Comparison of ENCODE assay signal across 8 cellular contexts in the genomic region with DNA sequence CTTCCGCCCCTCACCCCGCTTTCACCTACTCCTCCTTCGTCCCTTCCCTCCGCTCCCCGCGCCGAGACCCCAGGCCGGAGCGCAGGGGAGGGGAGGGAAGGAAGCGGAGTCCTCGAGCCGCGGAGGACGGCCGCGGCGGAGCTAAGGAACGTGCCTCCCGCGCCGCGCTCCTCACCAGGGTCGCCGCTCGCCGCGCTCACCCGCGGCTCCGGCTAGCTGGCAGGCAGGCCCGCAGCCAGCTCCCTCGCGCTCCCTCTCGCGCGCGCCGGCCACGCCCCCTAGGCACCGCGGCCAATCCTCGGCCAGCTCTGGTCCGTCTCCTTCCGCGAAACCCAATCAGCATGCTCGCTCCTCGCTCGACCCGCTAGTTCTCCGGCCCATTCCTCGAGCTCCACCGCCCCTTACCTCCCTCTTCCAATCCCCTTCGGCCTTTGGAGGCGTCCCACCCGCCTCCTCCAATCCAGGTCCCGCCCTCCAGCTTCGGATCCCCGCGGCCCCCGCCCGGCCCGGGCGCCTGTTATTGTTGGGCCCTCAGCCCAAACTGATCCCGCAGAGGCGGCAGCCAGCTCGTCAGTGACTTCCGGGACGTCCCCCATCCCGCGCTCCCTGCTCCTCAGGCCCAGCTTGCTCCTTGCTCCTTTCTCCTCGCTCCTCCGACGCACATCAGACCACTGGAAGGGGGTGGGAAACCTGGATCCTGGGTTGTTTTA. TPM values are rescaled to one million over a fixed set of nuclear protein-coding genes. Genes with fewer than 3 reads are reported as not detected.
DNase-seq lines count a peak whose midpoint lies in the region; ATAC-seq and TF ChIP-seq lines count a peak whose summit lies in the region.

TSS of gene DCBLD2 (minus strand) at position 231 of the 710 bp plus-strand sequence. CDS start 369 bp downstream, outside the sequence.

- H3K9me3 ChIP-seq in AG04450 (ENCODE audit: control insufficient read depth, insufficient read depth, low read length) (no peaks in the 10 kb centered on the region; the same call in 1 of the 2 replicates), spleen (no peaks in the 10 kb centered on the region)

- POLR2A ChIA-PET in AG04450 (lab: Yijun Ruan, JAX) = interaction anchor here (0.5 to 1.6 kb wide), 21 partner anchors 9 to 887 kb away, joined by 3 to 15 read pairs (median 4); no protein-coding TSS in a partner anchor

- peak within 1 kb of the TSS; percentile 89 for H3K4me3 ChIP-seq in AG04450 (ENCODE audit: low read depth, low read length)
- peak within 1 kb of the TSS; percentile 61 to 95 (median 77) for H3K4me3 ChIP-seq in spleen

- peaks cover 5 to 28% (median 17%) of the 10 kb centered on the region in 6 donors for H3K4me1 ChIP-seq in spleen

- peak within 1 kb of the TSS; percentile 86 for H3K27ac ChIP-seq in AG04450 (ENCODE audit: low read depth, low read length)
- H3K27ac ChIP-seq in spleen = peak within 1 kb of the TSS; percentile 40 to 84 (median 73)

- peak; percentile 99 for DNase-seq in AG04450 (ENCODE audit: low read depth, low spot score)
- DNase-seq in NCI-H2227 (lab: John Stamatoyannopoulos, UW; ENCODE audit: unreplicated experiment) = peak; percentile 97
- DNase-seq in activated CD4-positive, CD25-positive, alpha-beta regulatory T cell treated with anti-CD3 and anti-CD28 coated beads, Interleukin-2, amount 50 U/mL, for 72 hours = peak; percentile 91
- peak; percentile 93 to 96 for DNase-seq in cerebellar nuclear complex (lab: John Stamatoyannopoulos, UW)
- DNase-seq in iris pigment epithelial cell (ENCODE audit: low read depth) = peak; percentile 100
- DNase-seq in spleen = peak; percentile 96

- TF ChIP-seq CTCF in AG04450 (IDR thresholded peaks at IDR 0.05; ENCODE audit: low read depth, low read length) (no peak), spleen (IDR thresholded peaks at IDR 0.05 in 8 of 11, conservative IDR thresholded peaks at IDR 0.05 in 3 of 11) (no peak)

- H3K27me3 ChIP-seq in AG04450 (ENCODE audit: control insufficient read depth, insufficient read depth, low read length) (no peaks in the 10 kb centered on the region), spleen (replicated peaks in 1 of 7) (peaks cover 0 to 17% (median 0%) of the 10 kb centered on the region in 7 donors)

- ATAC-seq in GM18909 (IDR thresholded peaks at IDR 0.05; ENCODE audit: poor library complexity, unreplicated experiment) = peak; percentile 99
- peak; percentile 100 for ATAC-seq in HG03159 (IDR thresholded peaks at IDR 0.05; ENCODE audit: unreplicated experiment)

- TF ChIP-seq POLR2A in spleen (IDR thresholded peaks at IDR 0.05) = peak in 1 of 3 donors; percentile 58

- 0 to 2% (median 0%) methylated on average over 43 to 73 of the region's 73 CpGs for WGBS in spleen, 5 donors

- CTCF ChIA-PET in AG04450 (lab: Charles Lee) = interaction anchor here (0.6 to 1.6 kb wide), 7 partner anchors 16 to 95 kb away, joined by 3 to 14 read pairs (median 3); no protein-coding TSS in a partner anchor

- intact Hi-C loops in spleen (cut with DNase I; ENCODE audit: low total_unique reads) = no loop called here

- H3K36me3 ChIP-seq in spleen = no peaks in the 10 kb centered on the region

RNA-seq across cellular contexts. Expression of gene DCBLD2, which starts in this region (rescaled TPM):
- 158 and 202 TPM in 2 replicates for polyA plus RNA-seq in AG04450 (2011; rRNA removed)
- polyA minus RNA-seq in AG04450 (2011; rRNA and poly(A)+ RNA removed) = 159 and 209 TPM in 2 replicates
- 10 to 100 TPM in 1 of 7 donors, 1 to 10 TPM in 6; 3.1 to 10.4 (median 4.6) TPM for total RNA-seq in spleen
- polyA plus RNA-seq in spleen = 1 to 10 TPM in 1 of 3 donors, under 1 TPM in 2; 0.91 to 1.1 (median 0.99) TPM

Comparison
In these comparisons a context has a peak if more than half of its experiments do, and no peak if none do; other contexts are left out.
1. Peak in every context shown above with its lines: DNase-seq, ATAC-seq, H3K4me3 ChIP-seq and H3K27ac ChIP-seq.
2. RNA of gene DCBLD2 (polyA plus RNA-seq): 158 to 202 TPM in AG04450; 0.91 to 1.1 TPM in spleen; every median in the first group is over 10 times any median in the second.